Comparison of ENCODE assay signal across 14 cellular contexts in the genomic region with DNA sequence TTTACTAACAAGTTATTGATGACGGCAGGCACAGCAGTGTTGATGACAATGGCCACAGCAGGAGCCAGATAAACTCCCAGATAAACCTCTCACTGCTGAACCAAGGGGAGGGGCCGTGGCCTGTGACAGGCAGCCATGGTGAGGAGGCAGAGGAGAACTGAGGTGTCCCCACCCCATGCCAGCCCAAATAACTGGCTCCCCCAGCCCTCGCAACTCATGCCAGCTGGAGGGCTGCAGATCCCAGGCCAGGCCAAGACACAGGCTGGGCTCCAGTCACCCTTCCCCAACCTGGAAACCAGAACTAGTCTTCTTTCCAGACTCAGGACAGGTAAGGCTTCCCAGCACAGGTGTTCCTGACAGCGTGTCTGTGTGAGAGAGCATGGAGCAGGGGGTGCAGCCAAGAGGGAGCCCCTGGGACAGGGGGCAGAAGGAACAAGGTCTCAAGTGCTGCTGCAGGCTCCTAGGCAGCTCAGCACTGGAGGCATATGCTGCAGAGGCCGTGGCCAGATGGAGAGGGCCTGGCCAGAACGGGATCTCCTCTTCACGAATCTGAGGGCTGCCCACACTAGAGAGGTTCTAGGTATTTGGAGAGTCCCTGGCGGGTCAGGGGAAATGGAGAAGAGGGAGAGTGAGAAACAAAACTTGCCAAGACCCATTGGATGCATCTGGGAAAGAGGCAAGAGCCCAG. TPM values are rescaled to one million over a fixed set of nuclear protein-coding genes. Genes with fewer than 3 reads are reported as not detected.
A peak's percentile ranks its signal among the peaks of the same experiment; 100 is the strongest.
DNase-seq lines count a peak whose midpoint lies in the region; ATAC-seq and TF ChIP-seq lines count a peak whose summit lies in the region.
"Had no signal": no experiment of that assay in that cellular context is flagged by ENCODE, and none has a peak within 500 bp of the region (broad histone marks: within the 10 kb centered on the region; RNA-seq: fewer than 3 reads in every experiment).

No MANE protein-coding gene starts in this region.

- H3K27me3 ChIP-seq in endodermal cell (ENCODE audit: control insufficient read depth, insufficient read depth, low read length, poor library complexity, severe bottlenecking) = no peaks in the 10 kb centered on the region
- peaks cover 0 to 4% (median 0%) of the 10 kb centered on the region in 3 experiments for H3K27me3 ChIP-seq in neuronal stem cell (ENCODE audit: control insufficient read depth in 3 of 3, insufficient read depth in 3 of 3, low read depth in 1 of 3, low read length in 3 of 3)
- H3K27me3 ChIP-seq in upper lobe of right lung = no peaks in the 10 kb centered on the region

- TF ChIP-seq CTCF in endodermal cell (conservative IDR thresholded peaks at IDR 0.05) (no peak), upper lobe of right lung (IDR thresholded peaks at IDR 0.05) (no peak)

- no peak overlapping the region for H2BK120ac ChIP-seq in neuronal stem cell (ENCODE audit: low read depth, low read length)

- H3K14ac ChIP-seq in neuronal stem cell (ENCODE audit: low read length) = no peak overlapping the region

- H3K9ac ChIP-seq in endodermal cell (ENCODE audit: extremely low read depth, low read length, poor library complexity, severe bottlenecking) (no peak overlapping the region), neuronal stem cell (ENCODE audit: low read depth, low read length, poor library complexity) (no peak overlapping the region)

- intact Hi-C loops in upper lobe of right lung (cut with DNase I) = no loop called here

- H4K91ac ChIP-seq in neuronal stem cell (ENCODE audit: low read depth, low read length, poor library complexity) = no peak overlapping the region

- H3K4me3 Mint-ChIP-seq in activated naive CD8-positive, alpha-beta T cell treated with anti-CD3 and anti-CD28 coated beads, Interleukin-2, amount 10 ng/mL, durations not matched to agents 7 days and 5 days = no peak overlapping the region
- H3K4me3 Mint-ChIP-seq in activated naive CD8-positive, alpha-beta T cell treated with anti-CD3 and anti-CD28 coated beads, Interleukin-2, amount 50 U/mL, for 24 hours = no peak overlapping the region
- H3K4me3 Mint-ChIP-seq in endodermal cell = no peak overlapping the region
- H3K4me3 Mint-ChIP-seq: CD4-positive, CD25-positive, alpha-beta regulatory T cell had no signal

- H3K36me3 ChIP-seq in endodermal cell (ENCODE audit: control insufficient read depth, insufficient read depth, low read length) (no peaks in the 10 kb centered on the region), neuronal stem cell (replicated peaks in 1 of 2; ENCODE audit: control insufficient read depth in 2 of 2, insufficient read depth in 2 of 2, low read length in 2 of 2) (no peaks in the 10 kb centered on the region), upper lobe of right lung (no peaks in the 10 kb centered on the region)

- no peaks in the 10 kb centered on the region for H3K79me1 ChIP-seq in neuronal stem cell (ENCODE audit: low read depth, low read length)

- H2BK5ac ChIP-seq in neuronal stem cell (ENCODE audit: low read length) = no peak overlapping the region

- peaks cover 6% of the 10 kb centered on the region for H3K4me1 Mint-ChIP-seq in activated naive CD8-positive, alpha-beta T cell treated with anti-CD3 and anti-CD28 coated beads, Interleukin-2, amount 10 ng/mL, durations not matched to agents 7 days and 5 days
- no peaks in the 10 kb centered on the region for H3K4me1 Mint-ChIP-seq in activated naive CD8-positive, alpha-beta T cell treated with anti-CD3 and anti-CD28 coated beads, Interleukin-2, amount 50 U/mL, for 24 hours
- H3K4me1 Mint-ChIP-seq in endodermal cell = peaks cover 14% of the 10 kb centered on the region

- H4K8ac ChIP-seq in neuronal stem cell (ENCODE audit: low read depth, low read length) = no peak overlapping the region

- H3K27ac ChIP-seq in endodermal cell (ENCODE audit: low read depth, low read length) (no peak overlapping the region), neuronal stem cell (replicated peaks; ENCODE audit: low read length) (no peak overlapping the region), upper lobe of right lung (no peak overlapping the region)

- H3K18ac ChIP-seq in neuronal stem cell (ENCODE audit: low read length) = peak overlapping the region; percentile 12

- no peak overlapping the region for H3K23ac ChIP-seq in neuronal stem cell (ENCODE audit: low read depth, low read length, poor library complexity)

- no peak overlapping the region for H2BK12ac ChIP-seq in neuronal stem cell (ENCODE audit: low read length)

- H3K9me3 ChIP-seq in endodermal cell (ENCODE audit: control insufficient read depth, low read length) = peaks cover 24% of the 10 kb centered on the region
- peaks cover 0 to 5% of the 10 kb centered on the region in 2 donors for H3K9me3 ChIP-seq in neuronal stem cell (replicated peaks in 1 of 2; ENCODE audit: control insufficient read depth in 2 of 2, insufficient read depth in 1 of 2, low read depth in 1 of 2, low read length in 2 of 2)
- H3K9me3 ChIP-seq in upper lobe of right lung = no peaks in the 10 kb centered on the region

- POLR2A ChIA-PET in activated naive CD8-positive, alpha-beta T cell treated with anti-CD3 and anti-CD28 coated beads, Interleukin-2, amount 10 ng/mL, durations not matched to agents 7 days and 5 days (lab: Charles Lee) = no interaction called here

- no peaks in the 10 kb centered on the region for H3K36me3 Mint-ChIP-seq in activated naive CD8-positive, alpha-beta T cell treated with anti-CD3 and anti-CD28 coated beads, Interleukin-2, amount 10 ng/mL, durations not matched to agents 7 days and 5 days
- H3K36me3 Mint-ChIP-seq in activated naive CD8-positive, alpha-beta T cell treated with anti-CD3 and anti-CD28 coated beads, Interleukin-2, amount 50 U/mL, for 24 hours (ENCODE audit: low read depth) = no peaks in the 10 kb centered on the region
- no peaks in the 10 kb centered on the region for H3K36me3 Mint-ChIP-seq in endodermal cell (ENCODE audit: low read depth)
- H3K36me3 Mint-ChIP-seq: CD4-positive, CD25-positive, alpha-beta regulatory T cell had no signal

- H3K4me1 ChIP-seq in endodermal cell (ENCODE audit: control insufficient read depth, insufficient read depth, low read length) (peaks cover 5% of the 10 kb centered on the region), neuronal stem cell (ENCODE audit: control insufficient read depth in 2 of 2, insufficient read depth in 1 of 2, low read depth in 1 of 2, low read length in 2 of 2) (no peaks in the 10 kb centered on the region), upper lobe of right lung (no peaks in the 10 kb centered on the region)

- no peak overlapping the region for H2BK15ac ChIP-seq in neuronal stem cell (ENCODE audit: low read length)

- H3K4me3 ChIP-seq in endodermal cell (ENCODE audit: low read length) (no peak overlapping the region), neuronal stem cell (ENCODE audit: low read length in 2 of 2) (no peak overlapping the region), upper lobe of right lung (no peak overlapping the region)

- no peak overlapping the region for H2AFZ ChIP-seq in neuronal stem cell (ENCODE audit: low read length)

- H3K27me3 Mint-ChIP-seq in activated naive CD8-positive, alpha-beta T cell treated with anti-CD3 and anti-CD28 coated beads, Interleukin-2, amount 10 ng/mL, durations not matched to agents 7 days and 5 days = peaks cover 11% of the 10 kb centered on the region
- peaks cover 2% of the 10 kb centered on the region for H3K27me3 Mint-ChIP-seq in activated naive CD8-positive, alpha-beta T cell treated with anti-CD3 and anti-CD28 coated beads, Interleukin-2, amount 50 U/mL, for 24 hours
- H3K27me3 Mint-ChIP-seq in endodermal cell (ENCODE audit: insufficient read depth) = peaks cover 13% of the 10 kb centered on the region

- 80 to 93% methylated on average over 3 to 8 of the region's 8 CpGs for WGBS in endodermal cell (ENCODE audit: insufficient coverage in 1 of 2, insufficient read length in 1 of 2), 2 experiments
- WGBS in neuronal stem cell (ENCODE audit: extremely low coverage in 2 of 2, insufficient read length in 2 of 2, insufficient replicate concordance in 1 of 2), 2 donors = no CpG with 5 or more reads among the region's 8 CpGs

- no peak overlapping the region for H2AK5ac ChIP-seq in neuronal stem cell (ENCODE audit: low read depth, low read length)

- no peak overlapping the region for H3K4me2 ChIP-seq in neuronal stem cell (ENCODE audit: insufficient read depth, low read length, poor library complexity, severe bottlenecking)

- peak overlapping the region; percentile 17 for H3K4ac ChIP-seq in neuronal stem cell (ENCODE audit: low read length)

- peak; percentile 15 for DNase-seq in activated naive CD8-positive, alpha-beta T cell treated with anti-CD3 and anti-CD28 coated beads, Interleukin-2, amount 10 ng/mL, durations not matched to agents 7 days and 5 days
- DNase-seq in activated naive CD8-positive, alpha-beta T cell treated with anti-CD3 and anti-CD28 coated beads, Interleukin-2, amount 50 U/mL, for 24 hours = no peak
- DNase-seq in endodermal cell = peak; percentile 69
- DNase-seq in neuronal stem cell (ENCODE audit: low spot score) = no peak
- DNase-seq in upper lobe of right lung = peak; percentile 59
- DNase-seq in RPMI8226 = no peak
- DNase-seq in NCI-H1694 (lab: John Stamatoyannopoulos, UW) = no peak
- DNase-seq: AML-193; CD4-positive, CD25-positive, alpha-beta regulatory T cell; Karpas-422; NCI-H1105 treated with DMSO at 0.1 percent for 48 hours; NCI-H2029 treated with DMSO at 0.1 percent for 48 hours; NCI-H524 had no signal

- no peaks in the 10 kb centered on the region for H3K9me3 Mint-ChIP-seq in activated naive CD8-positive, alpha-beta T cell treated with anti-CD3 and anti-CD28 coated beads, Interleukin-2, amount 10 ng/mL, durations not matched to agents 7 days and 5 days
- H3K9me3 Mint-ChIP-seq in activated naive CD8-positive, alpha-beta T cell treated with anti-CD3 and anti-CD28 coated beads, Interleukin-2, amount 50 U/mL, for 24 hours = no peaks in the 10 kb centered on the region
- H3K9me3 Mint-ChIP-seq in endodermal cell = peaks cover 23% of the 10 kb centered on the region

- H3K27ac Mint-ChIP-seq in activated naive CD8-positive, alpha-beta T cell treated with anti-CD3 and anti-CD28 coated beads, Interleukin-2, amount 10 ng/mL, durations not matched to agents 7 days and 5 days = no peak overlapping the region
- no peak overlapping the region for H3K27ac Mint-ChIP-seq in activated naive CD8-positive, alpha-beta T cell treated with anti-CD3 and anti-CD28 coated beads, Interleukin-2, amount 50 U/mL, for 24 hours
- no peak overlapping the region for H3K27ac Mint-ChIP-seq in endodermal cell

- no peak for ATAC-seq in activated naive CD8-positive, alpha-beta T cell treated with anti-CD3 and anti-CD28 coated beads, Interleukin-2, amount 10 ng/mL, durations not matched to agents 7 days and 5 days (ENCODE audit: low read depth)
- ATAC-seq in activated naive CD8-positive, alpha-beta T cell treated with anti-CD3 and anti-CD28 coated beads, Interleukin-2, amount 50 U/mL, for 24 hours = no peak
- ATAC-seq in upper lobe of right lung (no peak), GM19463 (IDR thresholded peaks at IDR 0.05; ENCODE audit: unreplicated experiment) (no peak)

RNA-seq across cellular contexts. Expression of a gene that starts 15.9 kb away (rescaled TPM):
- not detected for total RNA-seq in activated naive CD8-positive, alpha-beta T cell treated with anti-CD3 and anti-CD28 coated beads, Interleukin-2, amount 10 ng/mL, durations not matched to agents 7 days and 5 days
- total RNA-seq in endodermal cell = under 1 TPM in 1 of 2 donors, not detected in 1; 0.22 TPM
- not detected for polyA plus RNA-seq in endodermal cell (2013, experiment 1 of 2)
- polyA plus RNA-seq in endodermal cell (2013, experiment 2 of 2) = not detected
- not detected for polyA plus RNA-seq in neuronal stem cell (2013, experiment 1 of 2)
- not detected for polyA plus RNA-seq in neuronal stem cell (2013, experiment 2 of 2)
- total RNA-seq in upper lobe of right lung = 104 TPM
- total RNA-seq: CD4-positive, CD25-positive, alpha-beta regulatory T cell had no signal
- polyA plus RNA-seq: CD4-positive, CD25-positive, alpha-beta regulatory T cell had no signal

RNA-seq across cellular contexts. Expression of a gene that starts 46.2 kb away (rescaled TPM):
- not detected for total RNA-seq in activated naive CD8-positive, alpha-beta T cell treated with anti-CD3 and anti-CD28 coated beads, Interleukin-2, amount 10 ng/mL, durations not matched to agents 7 days and 5 days
- total RNA-seq in endodermal cell (not detected), upper lobe of right lung (not detected)
- not detected for polyA plus RNA-seq in endodermal cell (2013, experiment 1 of 2)
- not detected for polyA plus RNA-seq in endodermal cell (2013, experiment 2 of 2)
- polyA plus RNA-seq in neuronal stem cell (2013, experiment 1 of 2) = 0.03 TPM
- 0.07 TPM for polyA plus RNA-seq in neuronal stem cell (2013, experiment 2 of 2)
- total RNA-seq: CD4-positive, CD25-positive, alpha-beta regulatory T cell had no signal
- polyA plus RNA-seq: CD4-positive, CD25-positive, alpha-beta regulatory T cell had no signal

Comparison
In these comparisons a context has a peak if more than half of its experiments do, and no peak if none do; other contexts are left out.
1. DNase-seq: peak in activated naive CD8-positive, alpha-beta T cell treated with anti-CD3 and anti-CD28 coated beads, Interleukin-2, amount 10 ng/mL, durations not matched to agents 7 days and 5 days (single experiment), endodermal cell (single experiment) and upper lobe of right lung (single experiment); none in activated naive CD8-positive, alpha-beta T cell treated with anti-CD3 and anti-CD28 coated beads, Interleukin-2, amount 50 U/mL, for 24 hours (single experiment), neuronal stem cell (single experiment), RPMI8226 (single experiment) and NCI-H1694 (single experiment).
2. RNA of a gene that starts 15.9 kb away (total RNA-seq): 104 TPM in upper lobe of right lung (single experiment); 0.22 TPM in endodermal cell and not detected in activated naive CD8-positive, alpha-beta T cell treated with anti-CD3 and anti-CD28 coated beads, Interleukin-2, amount 10 ng/mL, durations not matched to agents 7 days and 5 days; every median in the first group is over 10 times any median in the second.